ENCODE assay signal across 21 cellular contexts in genomic region chr5:147093138-147093537, GRCh38.
DNase-seq lines count a peak whose midpoint lies in the region; ATAC-seq, FAIRE-seq and TF ChIP-seq lines count a peak whose summit lies in the region.
"Had no signal": no experiment of that assay in that cellular context is flagged by ENCODE, and none has a peak within 500 bp of the region (broad histone marks: within the 10 kb centered on the region; RNA-seq: fewer than 3 reads in every experiment).

No MANE protein-coding gene starts in this region.

- POLR2A ChIA-PET in HepG2 (lab: Yijun Ruan, JAX) = no interaction called here

- no TSS peak for BruUV-seq in HepG2 (replicated peaks; lab: Mats Ljungman, UMichigan)

- no peaks in the 10 kb centered on the region for H3K36me3 ChIP-seq in HepG2 (replicated peaks in 1 of 2; ENCODE audit: control insufficient read depth in 1 of 2, insufficient read depth in 2 of 2, low read length in 2 of 2)
- H3K36me3 ChIP-seq: upper lobe of left lung had no signal

- no peak for TF ChIP-seq CTCF in epithelial cell of esophagus (IDR thresholded peaks at IDR 0.05; ENCODE audit: insufficient read depth, low read depth, low read length, missing control alignments)
- TF ChIP-seq CTCF in HepG2 (CRISPR knock-in tag; IDR thresholded peaks at IDR 0.05) = no peak

- H3K4me1 ChIP-seq in HepG2 (ENCODE audit: insufficient read depth, low read length) = 0 out of 2 replicates have a peak, but pooled peaks cover under 1% of the 10 kb centered on the region
- H3K4me1 ChIP-seq: upper lobe of left lung had no signal

- H3K4me3 ChIP-seq in epithelial cell of esophagus (ENCODE audit: low read length) (no peak overlapping the region), HepG2 (replicated peaks in 1 of 3; ENCODE audit: insufficient read depth in 1 of 3, low read depth in 2 of 3, low read length in 3 of 3) (no peak overlapping the region)
- H3K4me3 ChIP-seq: upper lobe of left lung had no signal

- H3K27me3 ChIP-seq in HepG2 (ENCODE audit: control insufficient read depth in 1 of 2, insufficient read depth in 2 of 2, low read length in 2 of 2) = no peaks in the 10 kb centered on the region
- H3K27me3 ChIP-seq: upper lobe of left lung had no signal

- FAIRE-seq in HepG2 (lab: Jason Lieb, UNC) = no peak
- FAIRE-seq: GM18507 had no signal

- in situ Hi-C loops in HepG2 (cut with HindIII; ENCODE audit: extremely low pct_ligation_motif_present, low pct_unique_long_range_greater_than_20kb) = no loop called here

- no peak overlapping the region for H3K4me2 ChIP-seq in HepG2 (ENCODE audit: low read depth, low read length)

- no peaks in the 10 kb centered on the region for H3K9me3 ChIP-seq in HepG2 (ENCODE audit: low read length)
- H3K9me3 ChIP-seq: upper lobe of left lung had no signal

- H4K20me1 ChIP-seq in HepG2 (ENCODE audit: insufficient read depth, low read length) = no peaks in the 10 kb centered on the region

- H2AFZ ChIP-seq in HepG2 (ENCODE audit: low read length) = no peak overlapping the region

- 4% methylated on average over 2 of the region's 2 CpGs for WGBS in HepG2 (ENCODE audit: low lambda C conversion rate)

- TF ChIP-seq RAD21 in HepG2 (CRISPR knock-in tag; IDR thresholded peaks at IDR 0.05) = no peak

- CTCF ChIA-PET in HepG2 (lab: Yijun Ruan, JAX; ENCODE audit: low intra/inter-chr PET ratio, low total read pairs) = no interaction called here

- intact Hi-C loops in HepG2 (cut with micrococcal nuclease; ENCODE audit: unreplicated experiment) = no loop called here
- intact Hi-C loops in cardiac septum (cut with DNase I) = no loop called here

- TF ChIP-seq EP300 in HepG2 (IDR thresholded peaks at IDR 0.05; ENCODE audit: low read depth in 2 of 2, low read length in 2 of 2) = no peak
- no peak for TF ChIP-seq EP300 in HepG2 (CRISPR knock-in tag; IDR thresholded peaks at IDR 0.05; ENCODE audit: borderline replicate concordance)

- TF ChIP-seq POLR2A in HepG2 (IDR thresholded peaks at IDR 0.05; ENCODE audit: insufficient read depth in 1 of 2, low read depth in 2 of 2, low read length in 2 of 2) = no peak

- no peak for ATAC-seq in HepG2
- ATAC-seq: CD8-positive, alpha-beta T cell; left colon; stimulated activated naive CD8-positive, alpha-beta T cell treated with anti-CD3 and anti-CD28 coated beads, Interleukin-15, Interleukin-2, amounts not matched to agents 100 U/mL and 50 U/mL, for 24 hours had no signal

- H3K27ac ChIP-seq in HepG2 (ENCODE audit: extremely low read length, insufficient read depth, low read length) = no peak overlapping the region
- H3K27ac ChIP-seq: upper lobe of left lung had no signal

- no peak overlapping the region for H3K9ac ChIP-seq in HepG2 (ENCODE audit: insufficient read depth, low read depth, low read length)

- DNase-seq in EL (peak; percentile 21), NCI-H226 (peak; percentile 81), epithelial cell of esophagus (ENCODE audit: low read depth) (peak; percentile 75), HepG2 (ENCODE audit: low spot score) (no peak), cardiac septum (ENCODE audit: low spot score) (no peak), epidermal melanocyte (ENCODE audit: insufficient read length, low spot score) (no peak), cerebellar nuclear complex (lab: John Stamatoyannopoulos, UW) (no peak), NCI-H774 (lab: John Stamatoyannopoulos, UW) (no peak)
- DNase-seq: activated T-cell treated with anti-CD3 and anti-CD28 coated beads, Interleukin-2, amount 50 U/mL, for 48 hours; caudate nucleus; CD8-positive, alpha-beta T cell; DND-41; left colon; MM.1S; NCI-H2029; NCI-H510A; retina; stimulated activated naive CD8-positive, alpha-beta T cell treated with anti-CD3 and anti-CD28 coated beads, Interleukin-15, Interleukin-2, amounts not matched to agents 100 U/mL and 50 U/mL, for 24 hours; T-helper 2 cell; upper lobe of left lung had no signal

- no peaks in the 10 kb centered on the region for H3K79me2 ChIP-seq in HepG2 (ENCODE audit: insufficient read depth, low read length)

TF ChIP-seq in HepG2, 621 proteins besides CTCF, POLR2A, EP300 and RAD21 (continues in another document):
- TF ChIP-seq ATF4 (CRISPR knock-in tag; IDR thresholded peaks at IDR 0.05) = peak in 1 of 2 experiments; percentile 38; a peak in 1 of 4 replicates
- TF ChIP-seq ATF7 (IDR thresholded peaks at IDR 0.05) = peak; percentile 89
- TF ChIP-seq ATF7 (CRISPR knock-in tag; IDR thresholded peaks at IDR 0.05) = no peak
- TF ChIP-seq RERE (CRISPR knock-in tag; IDR thresholded peaks at IDR 0.05; ENCODE audit: low read depth) = no peak
- no peak for TF ChIP-seq KAT7 (CRISPR knock-in tag; IDR thresholded peaks at IDR 0.05; ENCODE audit: borderline replicate concordance)
- TF ChIP-seq HMGA1 (CRISPR knock-in tag; conservative IDR thresholded peaks at IDR 0.05) = no peak
- TF ChIP-seq CEBPB (IDR thresholded peaks at IDR 0.05; ENCODE audit: borderline replicate concordance, low read depth, low read length) = peak; percentile 92
- no peak for TF ChIP-seq ZBTB20 (CRISPR knock-in tag; IDR thresholded peaks at IDR 0.05; ENCODE audit: borderline replicate concordance, low read depth)
- no peak for TF ChIP-seq CERS6 (CRISPR knock-in tag; IDR thresholded peaks at IDR 0.05)
- no peak for TF ChIP-seq PPARG (CRISPR knock-in tag; conservative IDR thresholded peaks at IDR 0.05)
- TF ChIP-seq REXO4 (CRISPR knock-in tag; IDR thresholded peaks at IDR 0.05; ENCODE audit: borderline replicate concordance) = no peak
- TF ChIP-seq FOSL1 (CRISPR knock-in tag; IDR thresholded peaks at IDR 0.05; ENCODE audit: borderline replicate concordance) = no peak
- TF ChIP-seq ELK4 (CRISPR knock-in tag; IDR thresholded peaks at IDR 0.05; ENCODE audit: borderline replicate concordance) = no peak
- TF ChIP-seq MYC (CRISPR knock-in tag; IDR thresholded peaks at IDR 0.05; ENCODE audit: borderline replicate concordance) = no peak
- no peak for TF ChIP-seq THYN1 (CRISPR knock-in tag; IDR thresholded peaks at IDR 0.05; ENCODE audit: borderline replicate concordance, low read depth)
- peak; percentile 52; the same call in 1 of the 2 replicates for TF ChIP-seq CEBPG (CRISPR knock-in tag; IDR thresholded peaks at IDR 0.05)

Comparison
In these comparisons a context has a peak if more than half of its experiments do, and no peak if none do; other contexts are left out.
1. DNase-seq: peak in EL (single experiment), NCI-H226 (single experiment) and epithelial cell of esophagus (single experiment); none in HepG2 (single experiment), cardiac septum (single experiment), epidermal melanocyte (single experiment), cerebellar nuclear complex (0 of 2) and NCI-H774 (single experiment).